ENCODE assay signal across 1 cellular context in the genomic region with DNA sequence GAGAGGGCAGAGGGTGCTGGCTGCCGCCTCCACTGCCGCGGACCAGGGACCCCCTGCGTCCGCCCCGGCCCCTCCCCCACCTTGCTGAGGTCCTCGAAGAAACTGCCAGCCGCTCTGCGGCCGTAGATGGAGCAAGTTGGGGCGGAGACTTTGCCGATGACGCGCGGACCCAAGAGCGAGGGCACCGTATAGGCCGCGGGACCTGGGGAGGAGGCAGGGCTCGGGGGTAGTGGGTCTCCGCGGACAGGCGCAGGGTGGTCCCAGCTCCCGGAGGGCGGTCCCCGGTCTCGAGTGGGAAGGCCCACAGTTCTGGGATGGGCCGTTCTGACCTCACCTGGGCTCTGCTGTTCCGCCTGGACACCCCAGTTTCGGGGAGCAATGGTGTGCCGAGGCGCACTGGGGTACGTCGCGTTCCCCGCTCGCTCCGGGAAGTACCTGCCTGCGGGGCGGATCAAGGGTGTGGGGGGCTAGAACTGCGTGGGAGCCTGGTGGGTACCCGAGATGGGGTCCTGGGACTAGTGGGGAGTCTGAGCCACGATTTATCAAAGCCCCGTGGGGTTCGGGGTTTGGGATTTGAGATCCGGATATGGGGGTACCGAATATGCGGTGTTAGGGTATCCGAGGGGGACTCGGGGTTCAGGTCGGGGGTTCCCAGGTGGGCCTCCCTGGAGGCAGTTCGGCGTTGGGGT.
A peak's percentile ranks its signal among the peaks of the same experiment; 100 is the strongest.
TF ChIP-seq lines count a peak whose summit lies in the region.

No MANE protein-coding gene starts in this region.

TF ChIP-seq in HepG2, 621 proteins besides CTCF, POLR2A, EP300 and RAD21 (continued from another document and continues in another):
- no peak for TF ChIP-seq PBX2 (CRISPR knock-in tag; IDR thresholded peaks at IDR 0.05)
- TF ChIP-seq KDM6A (CRISPR knock-in tag; IDR thresholded peaks at IDR 0.05; ENCODE audit: low read depth): no peak
- peak; percentile 14; the same call in 1 of the 2 replicates for TF ChIP-seq ZNF414 (CRISPR knock-in tag; IDR thresholded peaks at IDR 0.05)
- TF ChIP-seq ZBTB46 (CRISPR knock-in tag; IDR thresholded peaks at IDR 0.05; ENCODE audit: borderline replicate concordance): no peak
- no peak for TF ChIP-seq IKZF4 (CRISPR knock-in tag; IDR thresholded peaks at IDR 0.05; ENCODE audit: borderline replicate concordance, low read depth, not compliant biosample characterization)
- TF ChIP-seq POGK (CRISPR knock-in tag; conservative IDR thresholded peaks at IDR 0.05): no peak
- no peak for TF ChIP-seq REXO4 (CRISPR knock-in tag; IDR thresholded peaks at IDR 0.05; ENCODE audit: borderline replicate concordance)
- TF ChIP-seq ZC3H4 (CRISPR knock-in tag; IDR thresholded peaks at IDR 0.05; ENCODE audit: borderline replicate concordance): no peak
- TF ChIP-seq, protein P1, sequence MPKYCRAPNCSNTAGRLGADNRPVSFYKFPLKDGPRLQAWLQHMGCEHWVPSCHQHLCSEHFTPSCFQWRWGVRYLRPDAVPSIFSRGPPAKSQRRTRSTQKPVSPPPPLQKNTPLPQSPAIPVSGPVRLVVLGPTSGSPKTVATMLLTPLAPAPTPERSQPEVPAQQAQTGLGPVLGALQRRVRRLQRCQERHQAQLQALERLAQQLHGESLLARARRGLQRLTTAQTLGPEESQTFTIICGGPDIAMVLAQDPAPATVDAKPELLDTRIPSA (CRISPR knock-in tag; IDR thresholded peaks at IDR 0.05; ENCODE audit: borderline replicate concordance): no peak
- peak; percentile 42; the same call in 1 of the 2 replicates for TF ChIP-seq ZNF747 (CRISPR knock-in tag; IDR thresholded peaks at IDR 0.05; ENCODE audit: borderline replicate concordance)
- no peak for TF ChIP-seq SOX6 (IDR thresholded peaks at IDR 0.05)
- TF ChIP-seq SOX6 (CRISPR knock-in tag; IDR thresholded peaks at IDR 0.05): no peak
- TF ChIP-seq, protein P2, sequence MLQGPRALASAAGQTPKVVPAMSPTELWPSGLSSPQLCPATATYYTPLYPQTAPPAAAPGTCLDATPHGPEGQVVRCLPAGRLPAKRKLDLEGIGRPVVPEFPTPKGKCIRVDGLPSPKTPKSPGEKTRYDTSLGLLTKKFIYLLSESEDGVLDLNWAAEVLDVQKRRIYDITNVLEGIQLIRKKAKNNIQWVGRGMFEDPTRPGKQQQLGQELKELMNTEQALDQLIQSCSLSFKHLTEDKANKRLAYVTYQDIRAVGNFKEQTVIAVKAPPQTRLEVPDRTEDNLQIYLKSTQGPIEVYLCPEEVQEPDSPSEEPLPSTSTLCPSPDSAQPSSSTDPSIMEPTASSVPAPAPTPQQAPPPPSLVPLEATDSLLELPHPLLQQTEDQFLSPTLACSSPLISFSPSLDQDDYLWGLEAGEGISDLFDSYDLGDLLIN (CRISPR knock-in tag; IDR thresholded peaks at IDR 0.05; ENCODE audit: borderline replicate concordance): no peak
- peak; percentile 39; the same call in 1 of the 2 replicates for TF ChIP-seq GATA4 (IDR thresholded peaks at IDR 0.05; ENCODE audit: borderline replicate concordance, low read depth)
- 0 out of 2 replicates have a peak, but pooled peaks have one; percentile 10 for TF ChIP-seq IRF2 (CRISPR knock-in tag; IDR thresholded peaks at IDR 0.05)
- TF ChIP-seq, protein P3, sequence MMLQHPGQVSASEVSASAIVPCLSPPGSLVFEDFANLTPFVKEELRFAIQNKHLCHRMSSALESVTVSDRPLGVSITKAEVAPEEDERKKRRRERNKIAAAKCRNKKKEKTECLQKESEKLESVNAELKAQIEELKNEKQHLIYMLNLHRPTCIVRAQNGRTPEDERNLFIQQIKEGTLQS (CRISPR knock-in tag; IDR thresholded peaks at IDR 0.05): no peak
- TF ChIP-seq NFYB (CRISPR knock-in tag; IDR thresholded peaks at IDR 0.05): no peak
- no peak for TF ChIP-seq SATB2 (CRISPR knock-in tag; IDR thresholded peaks at IDR 0.05)
- TF ChIP-seq, protein P4, sequence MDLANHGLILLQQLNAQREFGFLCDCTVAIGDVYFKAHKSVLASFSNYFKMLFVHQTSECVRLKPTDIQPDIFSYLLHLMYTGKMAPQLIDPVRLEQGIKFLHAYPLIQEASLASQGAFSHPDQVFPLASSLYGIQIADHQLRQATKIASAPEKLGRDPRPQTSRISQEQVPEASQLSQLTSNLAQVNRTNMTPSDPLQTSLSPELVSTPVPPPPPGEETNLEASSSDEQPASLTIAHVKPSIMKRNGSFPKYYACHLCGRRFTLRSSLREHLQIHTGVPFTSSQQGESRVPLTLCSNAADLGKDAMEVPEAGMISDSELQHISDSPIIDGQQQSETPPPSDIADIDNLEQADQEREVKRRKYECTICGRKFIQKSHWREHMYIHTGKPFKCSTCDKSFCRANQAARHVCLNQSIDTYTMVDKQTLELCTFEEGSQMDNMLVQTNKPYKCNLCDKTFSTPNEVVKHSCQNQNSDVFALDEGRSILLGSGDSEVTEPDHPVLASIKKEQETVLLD (CRISPR knock-in tag; IDR thresholded peaks at IDR 0.05; ENCODE audit: low read depth): no peak; the same call in 1 of the 2 replicates
- no peak for TF ChIP-seq HNRNPK (IDR thresholded peaks at IDR 0.05; ENCODE audit: low read depth, low read length, poor library complexity, severe bottlenecking)
- no peak for TF ChIP-seq THAP9 (CRISPR knock-in tag; IDR thresholded peaks at IDR 0.05; ENCODE audit: borderline replicate concordance)
- TF ChIP-seq RBFOX2 (IDR thresholded peaks at IDR 0.05; ENCODE audit: low read depth, low read length): peak; percentile 22; the same call in 1 of the 2 replicates
- no peak for TF ChIP-seq MED13 (CRISPR knock-in tag; IDR thresholded peaks at IDR 0.05)
- peak in 1 of 2 experiments; percentile 5; a peak in 2 of 4 replicates for TF ChIP-seq HMGXB4 (CRISPR knock-in tag; IDR thresholded peaks at IDR 0.05; ENCODE audit: borderline replicate concordance in 1 of 2, low read depth in 1 of 2)
- TF ChIP-seq MBNL3 (CRISPR knock-in tag; conservative IDR thresholded peaks at IDR 0.05): no peak
- TF ChIP-seq, protein P5, sequence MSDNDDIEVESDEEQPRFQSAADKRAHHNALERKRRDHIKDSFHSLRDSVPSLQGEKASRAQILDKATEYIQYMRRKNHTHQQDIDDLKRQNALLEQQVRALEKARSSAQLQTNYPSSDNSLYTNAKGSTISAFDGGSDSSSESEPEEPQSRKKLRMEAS (IDR thresholded peaks at IDR 0.05): no peak
- TF ChIP-seq ZNF589 (CRISPR knock-in tag; conservative IDR thresholded peaks at IDR 0.05): no peak; the same call in 1 of the 2 replicates
- TF ChIP-seq MEF2D (CRISPR knock-in tag; IDR thresholded peaks at IDR 0.05): peak; percentile 4
- peak; percentile 26; the same call in 1 of the 2 replicates for TF ChIP-seq SALL1 (CRISPR knock-in tag; IDR thresholded peaks at IDR 0.05)
- TF ChIP-seq SIN3A (IDR thresholded peaks at IDR 0.05; ENCODE audit: borderline replicate concordance, low read depth, low read length): 0 out of 2 replicates have a peak, but pooled peaks have one; percentile 12
- TF ChIP-seq ZNF629 (CRISPR knock-in tag; conservative IDR thresholded peaks at IDR 0.05): no peak
- TF ChIP-seq ZNF775 (CRISPR knock-in tag; IDR thresholded peaks at IDR 0.05; ENCODE audit: borderline replicate concordance): no peak
- TF ChIP-seq SP1 (IDR thresholded peaks at IDR 0.05): no peak
- no peak for TF ChIP-seq SP1 (CRISPR knock-in tag; IDR thresholded peaks at IDR 0.05)
- TF ChIP-seq USF2 (IDR thresholded peaks at IDR 0.05; ENCODE audit: low read depth, low read length): no peak
- no peak for TF ChIP-seq USF2 (CRISPR knock-in tag; IDR thresholded peaks at IDR 0.05; ENCODE audit: borderline replicate concordance)
- no peak for TF ChIP-seq MLX (CRISPR knock-in tag; IDR thresholded peaks at IDR 0.05)
- TF ChIP-seq NCOA2 (CRISPR knock-in tag; IDR thresholded peaks at IDR 0.05): no peak
- no peak for TF ChIP-seq ZNF552 (CRISPR knock-in tag; IDR thresholded peaks at IDR 0.05; ENCODE audit: borderline replicate concordance)
- no peak for TF ChIP-seq TOE1 (CRISPR knock-in tag; IDR thresholded peaks at IDR 0.05)
